In the genomic region with DNA sequence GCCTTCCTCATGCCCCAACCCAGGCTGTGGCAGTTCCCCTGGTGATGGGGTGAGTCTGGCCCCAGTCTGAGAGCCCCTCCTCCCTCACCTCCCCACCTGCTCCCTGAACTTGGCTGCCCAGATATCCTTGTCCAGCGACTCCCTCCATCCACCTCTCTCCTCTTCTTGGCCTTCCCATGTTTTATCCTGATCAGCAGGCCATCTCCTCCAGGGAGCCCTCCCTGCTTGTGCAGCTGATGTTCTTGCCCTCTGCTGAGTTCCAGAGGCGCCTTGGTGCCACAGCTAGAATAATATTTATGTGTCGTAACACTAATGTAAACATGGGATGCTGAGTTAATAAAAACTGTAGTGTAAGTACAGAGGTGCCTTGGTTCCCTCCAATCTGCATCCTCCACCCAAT, we compare ENCODE assay signal across 23 cellular contexts. TPM values are rescaled to one million over a fixed set of nuclear protein-coding genes. Genes with fewer than 3 reads are reported as not detected.
"Had no signal": no experiment of that assay in that cellular context is flagged by ENCODE, and none has a peak within 500 bp of the region (broad histone marks: within the 10 kb centered on the region; RNA-seq: fewer than 3 reads in every experiment).

No MANE protein-coding gene starts in this region.

- H3K27ac Mint-ChIP-seq: naive thymus-derived CD4-positive, alpha-beta T cell; nephron progenitor cell had no signal

- H3K9me3 ChIP-seq: gastrocnemius medialis, heart right ventricle, ovary, right atrium auricular region, stomach, thoracic aorta had no signal

- H3K4me3 ChIP-seq: gastrocnemius medialis, heart right ventricle, ovary, right atrium auricular region, stomach, thoracic aorta had no signal

- H3K27ac ChIP-seq: gastrocnemius medialis, heart right ventricle, ovary, right atrium auricular region, stomach, thoracic aorta had no signal

- H3K27me3 ChIP-seq: gastrocnemius medialis, heart right ventricle, ovary, right atrium auricular region, stomach had no signal

- H3K4me1 Mint-ChIP-seq: naive thymus-derived CD4-positive, alpha-beta T cell had no signal

- DNase-seq: effector memory CD4-positive, alpha-beta T cell; gastrocnemius medialis; heart right ventricle; hypothalamus; kidney glomerular epithelial cell; naive thymus-derived CD4-positive, alpha-beta T cell; nephron progenitor cell; ovary; small intestine; stimulated activated CD4-positive, alpha-beta T cell treated with anti-CD3 and anti-CD28 coated beads, Interleukin-12 subunit alpha, Interleukin-12 subunit beta, amount 100 ng/mL, for 4 hours; stimulated activated naive CD4-positive, alpha-beta T cell; stomach; substantia nigra had no signal

- H3K4me3 Mint-ChIP-seq: naive thymus-derived CD4-positive, alpha-beta T cell; nephron progenitor cell had no signal

- H3K36me3 ChIP-seq: gastrocnemius medialis, heart right ventricle, ovary, right atrium auricular region, stomach, thoracic aorta had no signal

- ATAC-seq: esophagus mucosa; gastrocnemius medialis; heart right ventricle; naive thymus-derived CD4-positive, alpha-beta T cell had no signal

- H3K9me3 Mint-ChIP-seq: nephron progenitor cell had no signal

- H3K36me3 Mint-ChIP-seq: naive thymus-derived CD4-positive, alpha-beta T cell had no signal

RNA-seq across cellular contexts. Expression of a gene that starts 10.4 kb away (rescaled TPM):
- total RNA-seq: lung microvascular endothelial cell; mononuclear cell; naive thymus-derived CD4-positive, alpha-beta T cell had no signal
- polyA plus RNA-seq: naive thymus-derived CD4-positive, alpha-beta T cell had no signal

RNA-seq across cellular contexts. Expression of a gene that starts 46.7 kb away (rescaled TPM):
- total RNA-seq: esophagus mucosa; fibroblast of lung; gastrocnemius medialis; heart right ventricle; liver; lung microvascular endothelial cell; mesenteric fat pad; mononuclear cell; naive thymus-derived CD4-positive, alpha-beta T cell; ovary; posterior vena cava; right atrium auricular region; stomach; thoracic aorta; urinary bladder had no signal
- polyA plus RNA-seq: fibroblast of lung; heart right ventricle; liver; naive thymus-derived CD4-positive, alpha-beta T cell; ovary; stomach; urinary bladder had no signal
